In genomic region chr5:160747963-160748362, GRCh38 we compare ENCODE assay signal across 18 cellular contexts.
DNase-seq lines count a peak whose midpoint lies in the region; ATAC-seq, FAIRE-seq and TF ChIP-seq lines count a peak whose summit lies in the region.
"Had no signal": no experiment of that assay in that cellular context is flagged by ENCODE, and none has a peak within 500 bp of the region (broad histone marks: within the 10 kb centered on the region; RNA-seq: fewer than 3 reads in every experiment).

No MANE protein-coding gene starts in this region.

- no peak for TF ChIP-seq POLR2A in H1 (IDR thresholded peaks at IDR 0.05; ENCODE audit: control extremely low read depth in 1 of 2, low read depth in 2 of 2, low read length in 2 of 2)
- no peak for TF ChIP-seq POLR2A in sigmoid colon (IDR thresholded peaks at IDR 0.05)

- H2AFZ ChIP-seq in GM23338 = peak overlapping the region; percentile 85; the same call in 1 of the 2 replicates
- 0 out of 2 replicates have a peak overlapping the region, but pooled peaks have one; percentile 17 for H2AFZ ChIP-seq in H1 (ENCODE audit: low read length)

- H3K4me3 Mint-ChIP-seq in GM23338 = no peak overlapping the region
- H3K4me3 Mint-ChIP-seq in natural killer cell treated with Interleukin-12 subunit alpha and Interleukin-12 subunit beta and Interleukin-15 and Interleukin-18, amount 100 ng/mL, for 72 hours = no peak overlapping the region
- H3K4me3 Mint-ChIP-seq: dendritic cell treated with granulocyte-macrophage colony-stimulating factor and Interleukin-4, amounts not matched to agents 40 ng/mL and 50 ng/mL, for 4 days had no signal

- DNase-seq in ELF-1 (ENCODE audit: low read depth, low spot score) (peak; percentile 3), GM23338 (ENCODE audit: low spot score) (peak; percentile 14), H1 (ENCODE audit: low read depth in 1 of 2, low spot score in 2 of 2) (no peak), pons (ENCODE audit: low spot score) (peak; percentile 35), sigmoid colon (no peak)
- DNase-seq in natural killer cell treated with Interleukin-12 subunit alpha and Interleukin-12 subunit beta and Interleukin-15 and Interleukin-18, amount 100 ng/mL, for 72 hours (ENCODE audit: low spot score) = no peak
- DNase-seq: activated naive CD4-positive, alpha-beta T cell treated with anti-CD3 and anti-CD28 coated beads, Interleukin-2, amount 50 U/mL, for 16 hours; AML-193; gastrocnemius medialis; left cardiac atrium; NCI-H146; ovary; stimulated activated CD4-positive, alpha-beta T cell treated with anti-CD3 and anti-CD28 coated beads, Interleukin-4, amount 100 ng/mL, for 4 hours; SW 1271 had no signal

- H3K9ac ChIP-seq in H1 (replicated peaks in 1 of 4; ENCODE audit: extremely low read depth in 1 of 4, low read depth in 3 of 4, low read length in 3 of 4) = no peak overlapping the region

- H3K27ac ChIP-seq in GM23338 (ENCODE audit: low read depth) = no peak overlapping the region
- H3K27ac ChIP-seq in H1 (ENCODE audit: low read depth, low read length) = no peak overlapping the region
- H3K27ac ChIP-seq in sigmoid colon = peak overlapping the region in 1 of 4 donors; percentile 20
- H3K27ac ChIP-seq: gastrocnemius medialis, ovary, skin epidermis, suprapubic skin had no signal

- no peak overlapping the region for H2AK5ac ChIP-seq in H1 (ENCODE audit: low read depth, low read length)

- no peak overlapping the region for H2BK5ac ChIP-seq in H1 (ENCODE audit: low read depth, low read length)

- H4K8ac ChIP-seq in H1 (ENCODE audit: extremely low read depth, insufficient read depth, low read length) = no peak overlapping the region

- no peak overlapping the region for H3K14ac ChIP-seq in H1 (ENCODE audit: insufficient read length)

- ATAC-seq in GM23338 (no peak; the same call in 1 of the 3 replicates), HG03159 (IDR thresholded peaks at IDR 0.05; ENCODE audit: unreplicated experiment) (no peak)
- no peak for ATAC-seq in natural killer cell treated with Interleukin-12 subunit alpha and Interleukin-12 subunit beta and Interleukin-15 and Interleukin-18, amount 100 ng/mL, for 72 hours
- ATAC-seq: gastrocnemius medialis had no signal

- no peak overlapping the region for H4K5ac ChIP-seq in H1 (ENCODE audit: insufficient read length, low read depth, low read length)

- H3K4ac ChIP-seq in H1 (replicated peaks; ENCODE audit: insufficient read length, low read depth, low read length) = no peak overlapping the region

- no peak overlapping the region for H3K56ac ChIP-seq in H1 (replicated peaks; ENCODE audit: insufficient read length, low read depth, low read length)

- no peaks in the 10 kb centered on the region for H3K9me2 ChIP-seq in GM23338 (ENCODE audit: insufficient read depth)

- H4K91ac ChIP-seq in H1 (replicated peaks; ENCODE audit: insufficient read length, low read length) = no peak overlapping the region

- H3K36me3 Mint-ChIP-seq in GM23338 (ENCODE audit: low read depth) = no peaks in the 10 kb centered on the region
- H3K36me3 Mint-ChIP-seq in natural killer cell treated with Interleukin-12 subunit alpha and Interleukin-12 subunit beta and Interleukin-15 and Interleukin-18, amount 100 ng/mL, for 72 hours = no peaks in the 10 kb centered on the region

- H3K18ac ChIP-seq in H1 (ENCODE audit: extremely low read depth, low read length) = no peak overlapping the region

- no peaks in the 10 kb centered on the region for H4K20me1 ChIP-seq in GM23338 (replicated peaks; ENCODE audit: insufficient read depth)
- H4K20me1 ChIP-seq in H1 (replicated peaks in 1 of 2; ENCODE audit: control insufficient read depth in 1 of 2, insufficient read depth in 2 of 2, low read length in 2 of 2) = no peaks in the 10 kb centered on the region

- WGBS in H1 (ENCODE audit: extremely low coverage in 1 of 2, insufficient coverage in 1 of 2, insufficient read length in 1 of 2, insufficient replicate concordance in 2 of 2, low coverage in 1 of 2, low lambda C conversion rate in 2 of 2, missing lambda C conversion rate in 1 of 2), 2 experiments = 80% methylated on average over 7 of the region's 10 CpGs; no CpG with 5 or more reads in 1 of the 2 experiments
- 67 to 75% methylated on average over 10 of the region's 10 CpGs for WGBS in sigmoid colon, 2 donors

- CTCF ChIA-PET in H1 (lab: Charles Lee; ENCODE audit: partially characterized antibody) = interaction anchor here (0.8 to 1.3 kb wide), 3 partner anchors 39 to 71 kb away, joined by 3 to 7 read pairs (median 4); no protein-coding TSS in a partner anchor

- H3K79me1 ChIP-seq in H1 (ENCODE audit: low read depth, low read length) = no peaks in the 10 kb centered on the region

- no peak for TF ChIP-seq RAD21 in H1 (IDR thresholded peaks at IDR 0.05 in 1 of 2, conservative IDR thresholded peaks at IDR 0.05 in 1 of 2; ENCODE audit: low read depth in 2 of 2, low read length in 2 of 2)

- TF ChIP-seq EP300 in H1 (IDR thresholded peaks at IDR 0.05; ENCODE audit: borderline replicate concordance in 1 of 2, low read depth in 2 of 2, low read length in 2 of 2) = no peak
- TF ChIP-seq EP300 in sigmoid colon (IDR thresholded peaks at IDR 0.05) = no peak

- no peak overlapping the region for H3K4me3 ChIP-seq in GM23338
- H3K4me3 ChIP-seq in H1 (ENCODE audit: extremely low read depth in 1 of 4, insufficient read depth in 2 of 4, low read depth in 3 of 4, low read length in 4 of 4) = no peak overlapping the region
- H3K4me3 ChIP-seq in sigmoid colon = no peak overlapping the region
- H3K4me3 ChIP-seq: gastrocnemius medialis, ovary, skin epidermis, suprapubic skin had no signal

- no peaks in the 10 kb centered on the region for H3F3A ChIP-seq in GM23338 (replicated peaks; ENCODE audit: low read depth)

- peak overlapping the region; percentile 72 for H3K27ac Mint-ChIP-seq in GM23338
- no peak overlapping the region for H3K27ac Mint-ChIP-seq in natural killer cell treated with Interleukin-12 subunit alpha and Interleukin-12 subunit beta and Interleukin-15 and Interleukin-18, amount 100 ng/mL, for 72 hours
- H3K27ac Mint-ChIP-seq: dendritic cell treated with granulocyte-macrophage colony-stimulating factor and Interleukin-4, amounts not matched to agents 40 ng/mL and 50 ng/mL, for 4 days had no signal

- no peak for FAIRE-seq in H1 (lab: Jason Lieb, UNC)

- no peaks in the 10 kb centered on the region for H3K23me2 ChIP-seq in H1 (ENCODE audit: low read depth, low read length)

- H3K4me2 ChIP-seq in GM23338 (no peak overlapping the region), H1 (ENCODE audit: insufficient read depth in 1 of 2, low read depth in 2 of 2, low read length in 2 of 2) (no peak overlapping the region)

- H2BK20ac ChIP-seq in H1 (ENCODE audit: low read length) = no peak overlapping the region

- H3K4me1 ChIP-seq in GM23338 (ENCODE audit: insufficient read depth) = peaks cover 9% of the 10 kb centered on the region; the same call in 1 of the 2 replicates
- H3K4me1 ChIP-seq in H1 (replicated peaks in 1 of 4; ENCODE audit: control insufficient read depth in 3 of 4, insufficient read depth in 4 of 4, low read length in 3 of 4) = peaks cover 0 to 4% (median 0%) of the 10 kb centered on the region in 4 experiments; a peak in 3 of 7 replicates
- H3K4me1 ChIP-seq in sigmoid colon = peaks cover 0 to 17% (median 9%) of the 10 kb centered on the region in 4 donors
- H3K4me1 ChIP-seq: gastrocnemius medialis, suprapubic skin had no signal

- no peak overlapping the region for H2BK12ac ChIP-seq in H1 (ENCODE audit: low read depth, low read length)

- H2BK120ac ChIP-seq in H1 (replicated peaks; ENCODE audit: low read depth, low read length) = no peak overlapping the region

- H3K27me3 Mint-ChIP-seq in GM23338 (ENCODE audit: insufficient read depth, low read depth, poor library complexity) = no peaks in the 10 kb centered on the region
- H3K27me3 Mint-ChIP-seq in natural killer cell treated with Interleukin-12 subunit alpha and Interleukin-12 subunit beta and Interleukin-15 and Interleukin-18, amount 100 ng/mL, for 72 hours = peaks cover 7 to 17% of the 10 kb centered on the region in 2 donors

- peaks cover 21% of the 10 kb centered on the region for H3K4me1 Mint-ChIP-seq in GM23338
- H3K4me1 Mint-ChIP-seq in natural killer cell treated with Interleukin-12 subunit alpha and Interleukin-12 subunit beta and Interleukin-15 and Interleukin-18, amount 100 ng/mL, for 72 hours (ENCODE audit: low read depth in 2 of 2) = no peaks in the 10 kb centered on the region

- H2BK15ac ChIP-seq in H1 (ENCODE audit: low read length) = no peak overlapping the region

- no peaks in the 10 kb centered on the region for H3K27me3 ChIP-seq in GM23338 (ENCODE audit: insufficient read depth)
- no peaks in the 10 kb centered on the region for H3K27me3 ChIP-seq in H1 (replicated peaks in 1 of 4; ENCODE audit: control insufficient read depth in 3 of 4, extremely low read depth in 1 of 4, insufficient read depth in 3 of 4, low read length in 3 of 4)
- H3K27me3 ChIP-seq in sigmoid colon = no peaks in the 10 kb centered on the region
- H3K27me3 ChIP-seq: gastrocnemius medialis, ovary, suprapubic skin had no signal

- H3K23ac ChIP-seq in H1 (ENCODE audit: insufficient read length) = no peak overlapping the region

- H3K36me3 ChIP-seq in GM23338 (ENCODE audit: insufficient read depth) (no peaks in the 10 kb centered on the region), H1 (ENCODE audit: control insufficient read depth in 2 of 4, insufficient read depth in 4 of 4, low read length in 3 of 4) (no peaks in the 10 kb centered on the region), sigmoid colon (no peaks in the 10 kb centered on the region)
- H3K36me3 ChIP-seq: gastrocnemius medialis, ovary, suprapubic skin had no signal

- no peak for TF ChIP-seq CTCF in GM23338 (conservative IDR thresholded peaks at IDR 0.05; ENCODE audit: low read depth in 2 of 2)
- TF ChIP-seq CTCF in H1 (IDR thresholded peaks at IDR 0.05; ENCODE audit: control extremely low read depth in 1 of 3, insufficient read depth in 1 of 3, low read depth in 1 of 3, low read length in 3 of 3) = no peak
- no peak for TF ChIP-seq CTCF in sigmoid colon (IDR thresholded peaks at IDR 0.05)

- intact Hi-C loops in sigmoid colon (cut with DNase I) = no loop called here

- no peaks in the 10 kb centered on the region for H3K79me2 ChIP-seq in GM23338 (replicated peaks; ENCODE audit: insufficient read depth)
- no peaks in the 10 kb centered on the region for H3K79me2 ChIP-seq in H1 (ENCODE audit: control insufficient read depth in 1 of 2, insufficient read depth in 2 of 2, low read length in 2 of 2)

- no peaks in the 10 kb centered on the region for H3K9me3 Mint-ChIP-seq in GM23338
- no peaks in the 10 kb centered on the region for H3K9me3 Mint-ChIP-seq in natural killer cell treated with Interleukin-12 subunit alpha and Interleukin-12 subunit beta and Interleukin-15 and Interleukin-18, amount 100 ng/mL, for 72 hours
- H3K9me3 Mint-ChIP-seq: dendritic cell treated with granulocyte-macrophage colony-stimulating factor and Interleukin-4, amounts not matched to agents 40 ng/mL and 50 ng/mL, for 4 days had no signal

- POLR2A ChIA-PET in H1 (lab: Charles Lee; ENCODE audit: partially characterized antibody) = no interaction called here

- H3K9me3 ChIP-seq in H1 (ENCODE audit: insufficient read depth in 2 of 2, low read depth in 1 of 2, low read length in 1 of 2) = no peaks in the 10 kb centered on the region
- H3K9me3 ChIP-seq in sigmoid colon = no peaks in the 10 kb centered on the region
- H3K9me3 ChIP-seq: gastrocnemius medialis, ovary, suprapubic skin had no signal

TF ChIP-seq in GM23338, 12 proteins besides CTCF, POLR2A, EP300 and RAD21 (continues in another document):
- no peak for TF ChIP-seq JUNB (IDR thresholded peaks at IDR 0.05; ENCODE audit: unreplicated experiment)

Comparison
In these comparisons a context has a peak if more than half of its experiments do, and no peak if none do; other contexts are left out.
1. DNase-seq: peak in ELF-1 (single experiment), GM23338 (single experiment) and pons (single experiment); none in H1 (0 of 2), natural killer cell treated with Interleukin-12 subunit alpha and Interleukin-12 subunit beta and Interleukin-15 and Interleukin-18, amount 100 ng/mL, for 72 hours (single experiment) and sigmoid colon (single experiment).